In the genomic region with DNA sequence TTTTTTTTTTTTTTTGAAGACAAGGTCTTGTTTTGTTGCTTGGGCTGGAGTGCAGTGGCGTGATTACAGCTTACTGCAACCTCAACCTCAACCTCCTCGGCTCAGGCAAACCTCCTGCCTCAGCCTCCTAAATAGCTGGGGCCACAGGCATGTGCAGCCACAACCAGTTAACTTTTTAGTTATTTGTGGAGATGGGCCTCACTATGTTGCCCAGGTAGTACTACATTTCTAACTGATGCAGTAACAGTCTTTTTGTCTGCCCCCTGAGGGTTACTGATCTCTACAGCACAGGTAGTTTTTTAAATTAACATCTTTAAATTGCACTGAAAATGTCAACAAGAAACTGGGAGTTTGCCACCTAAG, we compare ENCODE assay signal across 1 cellular context.
TF ChIP-seq lines count a peak whose summit lies in the region.

No MANE protein-coding gene starts in this region.

TF ChIP-seq in GM12878, 131 proteins besides CTCF, POLR2A, EP300 and RAD21 (continued from another document):
- TF ChIP-seq, protein P1, sequence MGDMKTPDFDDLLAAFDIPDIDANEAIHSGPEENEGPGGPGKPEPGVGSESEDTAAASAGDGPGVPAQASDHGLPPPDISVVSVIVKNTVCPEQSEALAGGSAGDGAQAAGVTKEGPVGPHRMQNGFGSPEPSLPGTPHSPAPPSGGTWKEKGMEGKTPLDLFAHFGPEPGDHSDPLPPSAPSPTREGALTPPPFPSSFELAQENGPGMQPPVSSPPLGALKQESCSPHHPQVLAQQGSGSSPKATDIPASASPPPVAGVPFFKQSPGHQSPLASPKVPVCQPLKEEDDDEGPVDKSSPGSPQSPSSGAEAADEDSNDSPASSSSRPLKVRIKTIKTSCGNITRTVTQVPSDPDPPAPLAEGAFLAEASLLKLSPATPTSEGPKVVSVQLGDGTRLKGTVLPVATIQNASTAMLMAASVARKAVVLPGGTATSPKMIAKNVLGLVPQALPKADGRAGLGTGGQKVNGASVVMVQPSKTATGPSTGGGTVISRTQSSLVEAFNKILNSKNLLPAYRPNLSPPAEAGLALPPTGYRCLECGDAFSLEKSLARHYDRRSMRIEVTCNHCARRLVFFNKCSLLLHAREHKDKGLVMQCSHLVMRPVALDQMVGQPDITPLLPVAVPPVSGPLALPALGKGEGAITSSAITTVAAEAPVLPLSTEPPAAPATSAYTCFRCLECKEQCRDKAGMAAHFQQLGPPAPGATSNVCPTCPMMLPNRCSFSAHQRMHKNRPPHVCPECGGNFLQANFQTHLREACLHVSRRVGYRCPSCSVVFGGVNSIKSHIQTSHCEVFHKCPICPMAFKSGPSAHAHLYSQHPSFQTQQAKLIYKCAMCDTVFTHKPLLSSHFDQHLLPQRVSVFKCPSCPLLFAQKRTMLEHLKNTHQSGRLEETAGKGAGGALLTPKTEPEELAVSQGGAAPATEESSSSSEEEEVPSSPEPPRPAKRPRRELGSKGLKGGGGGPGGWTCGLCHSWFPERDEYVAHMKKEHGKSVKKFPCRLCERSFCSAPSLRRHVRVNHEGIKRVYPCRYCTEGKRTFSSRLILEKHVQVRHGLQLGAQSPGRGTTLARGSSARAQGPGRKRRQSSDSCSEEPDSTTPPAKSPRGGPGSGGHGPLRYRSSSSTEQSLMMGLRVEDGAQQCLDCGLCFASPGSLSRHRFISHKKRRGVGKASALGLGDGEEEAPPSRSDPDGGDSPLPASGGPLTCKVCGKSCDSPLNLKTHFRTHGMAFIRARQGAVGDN (IDR thresholded peaks at IDR 0.05) = no peak
- TF ChIP-seq, protein P2, sequence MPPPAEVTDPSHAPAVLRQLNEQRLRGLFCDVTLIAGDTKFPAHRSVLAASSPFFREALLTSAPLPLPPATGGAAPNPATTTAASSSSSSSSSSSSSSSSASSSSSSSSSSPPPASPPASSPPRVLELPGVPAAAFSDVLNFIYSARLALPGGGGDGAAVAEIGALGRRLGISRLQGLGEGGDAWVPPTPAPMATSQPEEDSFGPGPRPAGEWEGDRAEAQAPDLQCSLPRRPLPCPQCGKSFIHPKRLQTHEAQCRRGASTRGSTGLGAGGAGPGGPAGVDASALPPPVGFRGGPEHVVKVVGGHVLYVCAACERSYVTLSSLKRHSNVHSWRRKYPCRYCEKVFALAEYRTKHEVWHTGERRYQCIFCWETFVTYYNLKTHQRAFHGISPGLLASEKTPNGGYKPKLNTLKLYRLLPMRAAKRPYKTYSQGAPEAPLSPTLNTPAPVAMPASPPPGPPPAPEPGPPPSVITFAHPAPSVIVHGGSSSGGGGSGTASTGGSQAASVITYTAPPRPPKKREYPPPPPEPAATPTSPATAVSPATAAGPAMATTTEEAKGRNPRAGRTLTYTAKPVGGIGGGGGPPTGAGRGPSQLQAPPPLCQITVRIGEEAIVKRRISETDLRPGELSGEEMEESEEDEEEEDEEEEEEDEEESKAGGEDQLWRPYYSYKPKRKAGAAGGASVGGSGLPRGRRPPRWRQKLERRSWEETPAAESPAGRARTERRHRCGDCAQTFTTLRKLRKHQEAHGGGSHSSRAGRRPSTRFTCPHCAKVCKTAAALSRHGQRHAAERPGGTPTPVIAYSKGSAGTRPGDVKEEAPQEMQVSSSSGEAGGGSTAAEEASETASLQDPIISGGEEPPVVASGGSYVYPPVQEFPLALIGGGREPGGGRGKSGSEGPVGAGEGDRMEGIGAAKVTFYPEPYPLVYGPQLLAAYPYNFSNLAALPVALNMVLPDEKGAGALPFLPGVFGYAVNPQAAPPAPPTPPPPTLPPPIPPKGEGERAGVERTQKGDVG (CRISPR knock-in tag; IDR thresholded peaks at IDR 0.05) = no peak
- TF ChIP-seq DPF2 (IDR thresholded peaks at IDR 0.05) (no peak), POU2F2 (IDR thresholded peaks at IDR 0.05; ENCODE audit: borderline replicate concordance, low read depth, low read length) (no peak), NR2C2 (IDR thresholded peaks at IDR 0.05; ENCODE audit: borderline replicate concordance, control insufficient read depth, insufficient read length, low read depth) (no peak)
- TF ChIP-seq, protein P3, sequence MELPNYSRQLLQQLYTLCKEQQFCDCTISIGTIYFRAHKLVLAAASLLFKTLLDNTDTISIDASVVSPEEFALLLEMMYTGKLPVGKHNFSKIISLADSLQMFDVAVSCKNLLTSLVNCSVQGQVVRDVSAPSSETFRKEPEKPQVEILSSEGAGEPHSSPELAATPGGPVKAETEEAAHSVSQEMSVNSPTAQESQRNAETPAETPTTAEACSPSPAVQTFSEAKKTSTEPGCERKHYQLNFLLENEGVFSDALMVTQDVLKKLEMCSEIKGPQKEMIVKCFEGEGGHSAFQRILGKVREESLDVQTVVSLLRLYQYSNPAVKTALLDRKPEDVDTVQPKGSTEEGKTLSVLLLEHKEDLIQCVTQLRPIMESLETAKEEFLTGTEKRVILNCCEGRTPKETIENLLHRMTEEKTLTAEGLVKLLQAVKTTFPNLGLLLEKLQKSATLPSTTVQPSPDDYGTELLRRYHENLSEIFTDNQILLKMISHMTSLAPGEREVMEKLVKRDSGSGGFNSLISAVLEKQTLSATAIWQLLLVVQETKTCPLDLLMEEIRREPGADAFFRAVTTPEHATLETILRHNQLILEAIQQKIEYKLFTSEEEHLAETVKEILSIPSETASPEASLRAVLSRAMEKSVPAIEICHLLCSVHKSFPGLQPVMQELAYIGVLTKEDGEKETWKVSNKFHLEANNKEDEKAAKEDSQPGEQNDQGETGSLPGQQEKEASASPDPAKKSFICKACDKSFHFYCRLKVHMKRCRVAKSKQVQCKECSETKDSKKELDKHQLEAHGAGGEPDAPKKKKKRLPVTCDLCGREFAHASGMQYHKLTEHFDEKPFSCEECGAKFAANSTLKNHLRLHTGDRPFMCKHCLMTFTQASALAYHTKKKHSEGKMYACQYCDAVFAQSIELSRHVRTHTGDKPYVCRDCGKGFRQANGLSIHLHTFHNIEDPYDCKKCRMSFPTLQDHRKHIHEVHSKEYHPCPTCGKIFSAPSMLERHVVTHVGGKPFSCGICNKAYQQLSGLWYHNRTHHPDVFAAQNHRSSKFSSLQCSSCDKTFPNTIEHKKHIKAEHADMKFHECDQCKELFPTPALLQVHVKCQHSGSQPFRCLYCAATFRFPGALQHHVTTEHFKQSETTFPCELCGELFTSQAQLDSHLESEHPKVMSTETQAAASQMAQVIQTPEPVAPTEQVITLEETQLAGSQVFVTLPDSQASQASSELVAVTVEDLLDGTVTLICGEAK (IDR thresholded peaks at IDR 0.05; ENCODE audit: borderline replicate concordance) = no peak
- TF ChIP-seq, protein P4, sequence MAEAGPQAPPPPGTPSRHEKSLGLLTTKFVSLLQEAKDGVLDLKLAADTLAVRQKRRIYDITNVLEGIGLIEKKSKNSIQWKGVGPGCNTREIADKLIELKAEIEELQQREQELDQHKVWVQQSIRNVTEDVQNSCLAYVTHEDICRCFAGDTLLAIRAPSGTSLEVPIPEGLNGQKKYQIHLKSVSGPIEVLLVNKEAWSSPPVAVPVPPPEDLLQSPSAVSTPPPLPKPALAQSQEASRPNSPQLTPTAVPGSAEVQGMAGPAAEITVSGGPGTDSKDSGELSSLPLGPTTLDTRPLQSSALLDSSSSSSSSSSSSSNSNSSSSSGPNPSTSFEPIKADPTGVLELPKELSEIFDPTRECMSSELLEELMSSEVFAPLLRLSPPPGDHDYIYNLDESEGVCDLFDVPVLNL (IDR thresholded peaks at IDR 0.05; ENCODE audit: low read depth, low read length) = no peak
